1 cellular context compared by ENCODE assay signal in genomic region chr13:79782541-79783216, GRCh38.
TF ChIP-seq lines count a peak whose summit lies in the region.

No MANE protein-coding gene starts in this region.

TF ChIP-seq in WTC11, 78 proteins besides CTCF, POLR2A, EP300 and RAD21 (continued from another document):
- TF ChIP-seq STAT6 (CRISPR knock-in tag; conservative IDR thresholded peaks at IDR 0.05; ENCODE audit: low read depth) (no peak), ETV6 (CRISPR knock-in tag; IDR thresholded peaks at IDR 0.05) (peak; percentile 74; the same call in 1 of the 2 replicates)
